ENCODE assay signal across 20 cellular contexts in genomic region chr17:6480325-6480675, GRCh38. TPM values are rescaled to one million over a fixed set of nuclear protein-coding genes. Genes with fewer than 3 reads are reported as not detected.
DNase-seq lines count a peak whose midpoint lies in the region; ATAC-seq and TF ChIP-seq lines count a peak whose summit lies in the region.
"Had no signal": no experiment of that assay in that cellular context is flagged by ENCODE, and none has a peak within 500 bp of the region (broad histone marks: within the 10 kb centered on the region; RNA-seq: fewer than 3 reads in every experiment).

No MANE protein-coding gene starts in this region.

- no peaks in the 10 kb centered on the region for H3K27me3 Mint-ChIP-seq in endodermal cell (ENCODE audit: insufficient read depth)
- H3K27me3 Mint-ChIP-seq: CD4-positive, alpha-beta T cell had no signal

- TF ChIP-seq POLR2A in spleen (IDR thresholded peaks at IDR 0.05): no peak

- H3K4me3 Mint-ChIP-seq in endodermal cell: no peak overlapping the region
- H3K4me3 Mint-ChIP-seq: CD4-positive, alpha-beta T cell; HFFc6 had no signal

- no peaks in the 10 kb centered on the region for H3K9me3 Mint-ChIP-seq in endodermal cell
- H3K9me3 Mint-ChIP-seq: CD4-positive, alpha-beta T cell; HFFc6 had no signal

- DNase-seq in right cardiac atrium (peak in 2 of 3 donors; percentile 13 to 30), right atrium auricular region (ENCODE audit: low spot score) (no peak), endodermal cell (peak; percentile 78), iPS-NIHi7 (ENCODE audit: extremely low spot score) (peak; percentile 54), spleen (no peak), NCI-H2171 (lab: John Stamatoyannopoulos, UW) (no peak), NCI-H345 (lab: John Stamatoyannopoulos, UW) (no peak)
- no peak for DNase-seq in activated CD4-positive, alpha-beta T cell treated with anti-CD3 and anti-CD28 coated beads for 1 hour
- DNase-seq: AML-193; Caco-2; CD4-positive, alpha-beta T cell; DMS79; GDM1; HFFc6 had no signal

- no peaks in the 10 kb centered on the region for H3K9me3 ChIP-seq in right cardiac atrium (ENCODE audit: control insufficient read depth, low read length)
- H3K9me3 ChIP-seq in right atrium auricular region: no peaks in the 10 kb centered on the region
- no peaks in the 10 kb centered on the region for H3K9me3 ChIP-seq in endodermal cell (ENCODE audit: control insufficient read depth, low read length)
- H3K9me3 ChIP-seq in spleen: no peaks in the 10 kb centered on the region
- H3K9me3 ChIP-seq: A549, Caco-2 had no signal

- no peaks in the 10 kb centered on the region for H3K4me1 ChIP-seq in right cardiac atrium (ENCODE audit: control insufficient read depth, insufficient read depth, low read length)
- H3K4me1 ChIP-seq in right atrium auricular region: no peaks in the 10 kb centered on the region
- peaks cover 9% of the 10 kb centered on the region for H3K4me1 ChIP-seq in endodermal cell (ENCODE audit: control insufficient read depth, insufficient read depth, low read length)
- peaks cover 0 to 78% (median 21%) of the 10 kb centered on the region in 6 donors for H3K4me1 ChIP-seq in spleen
- H3K4me1 ChIP-seq: A549, Caco-2 had no signal

- WGBS in right cardiac atrium: 41% methylated on average over 9 of the region's 9 CpGs
- WGBS in endodermal cell (ENCODE audit: insufficient coverage in 1 of 2, insufficient read length in 1 of 2), 2 experiments: 57 to 80% methylated on average over 1 to 9 of the region's 9 CpGs
- 58 to 86% (median 62%) methylated on average over 1 to 9 of the region's 9 CpGs for WGBS in spleen, 5 donors

- H3K27ac ChIP-seq in right cardiac atrium (ENCODE audit: low read length) (no peak overlapping the region), right atrium auricular region (no peak overlapping the region), endodermal cell (ENCODE audit: low read depth, low read length) (no peak overlapping the region), spleen (peak overlapping the region in 6 of 8 donors; percentile 5 to 58 (median 33))
- H3K27ac ChIP-seq: 22Rv1, A549, C4-2B had no signal

- TF ChIP-seq CTCF in right atrium auricular region (IDR thresholded peaks at IDR 0.05): no peak
- no peak for TF ChIP-seq CTCF in endodermal cell (conservative IDR thresholded peaks at IDR 0.05)
- TF ChIP-seq CTCF in spleen (IDR thresholded peaks at IDR 0.05 in 8 of 11, conservative IDR thresholded peaks at IDR 0.05 in 3 of 11): no peak

- no peaks in the 10 kb centered on the region for H3K36me3 Mint-ChIP-seq in endodermal cell (ENCODE audit: low read depth)

- no peaks in the 10 kb centered on the region for H3K27me3 ChIP-seq in right cardiac atrium (ENCODE audit: control insufficient read depth, insufficient read depth)
- H3K27me3 ChIP-seq in right atrium auricular region: no peaks in the 10 kb centered on the region
- no peaks in the 10 kb centered on the region for H3K27me3 ChIP-seq in endodermal cell (ENCODE audit: control insufficient read depth, insufficient read depth, low read length, poor library complexity, severe bottlenecking)
- no peaks in the 10 kb centered on the region for H3K27me3 ChIP-seq in spleen (replicated peaks in 1 of 7)

- H3K9ac ChIP-seq in endodermal cell (ENCODE audit: extremely low read depth, low read length, poor library complexity, severe bottlenecking): no peak overlapping the region

- H3K36me3 ChIP-seq in right atrium auricular region: no peaks in the 10 kb centered on the region
- H3K36me3 ChIP-seq in endodermal cell (ENCODE audit: control insufficient read depth, insufficient read depth, low read length): no peaks in the 10 kb centered on the region
- H3K36me3 ChIP-seq in spleen: peaks cover 0 to 89% (median 5%) of the 10 kb centered on the region in 6 donors

- H3K27ac Mint-ChIP-seq in endodermal cell: no peak overlapping the region
- H3K27ac Mint-ChIP-seq: CD4-positive, alpha-beta T cell; HFFc6 had no signal

- H3K4me3 ChIP-seq in right cardiac atrium (ENCODE audit: low read length) (no peak overlapping the region), right atrium auricular region (no peak overlapping the region), endodermal cell (ENCODE audit: low read length) (no peak overlapping the region), spleen (no peak overlapping the region)
- H3K4me3 ChIP-seq: A549 had no signal

- intact Hi-C loops in right cardiac atrium (cut with DNase I): no loop called here
- intact Hi-C loops in spleen (cut with DNase I; ENCODE audit: low total_unique reads): no loop called here

- no peak for ATAC-seq in right cardiac atrium
- ATAC-seq: A549, HCT116 had no signal

- peaks cover 23% of the 10 kb centered on the region for H3K4me1 Mint-ChIP-seq in endodermal cell

RNA-seq across cellular contexts. Expression of gene PIMREG, which starts 36.0 kb away (rescaled TPM):
- total RNA-seq in right cardiac atrium: under 1 TPM in 3 of 4 donors, not detected in 1; 0.38 to 0.54 (median 0.49) TPM
- 0.18 TPM for polyA plus RNA-seq in right cardiac atrium
- under 1 TPM in 1 of 2 donors, not detected in 1; 0.93 TPM for total RNA-seq in right atrium auricular region
- total RNA-seq in endodermal cell: 10 to 100 TPM; 33.4 to 68.7 TPM
- 98.1 TPM for polyA plus RNA-seq in endodermal cell (2013, experiment 1 of 2)
- 101 TPM for polyA plus RNA-seq in endodermal cell (2013, experiment 2 of 2)
- total RNA-seq in spleen: 10 to 100 TPM in 1 of 7 donors, 1 to 10 TPM in 6; 1.8 to 11.6 (median 3.9) TPM
- polyA plus RNA-seq in spleen: 1 to 10 TPM; 1.3 to 4.0 (median 1.6) TPM
- total RNA-seq: CD4-positive, alpha-beta T cell had no signal

RNA-seq across cellular contexts. Expression of gene AIPL1, which starts 45.4 kb away (rescaled TPM):
- not detected for total RNA-seq in right cardiac atrium
- not detected for polyA plus RNA-seq in right cardiac atrium
- not detected for total RNA-seq in right atrium auricular region
- not detected for total RNA-seq in endodermal cell
- 0.28 TPM for polyA plus RNA-seq in endodermal cell (2013, experiment 1 of 2)
- 0.21 TPM for polyA plus RNA-seq in endodermal cell (2013, experiment 2 of 2)
- total RNA-seq in spleen: under 1 TPM in 4 of 7 donors, not detected in 3; 0.17 to 0.34 (median 0.29) TPM
- polyA plus RNA-seq in spleen: under 1 TPM in 2 of 3 donors, not detected in 1; 0.10 to 0.24 TPM
- total RNA-seq: Caco-2; CD4-positive, alpha-beta T cell; Daoy; HFFc6 had no signal
- polyA plus RNA-seq: A549, BJ had no signal

Comparison
In these comparisons a context has a peak if more than half of its experiments do, and no peak if none do; other contexts are left out.
1. DNase-seq: peak in right cardiac atrium (2 of 3), endodermal cell (single experiment) and iPS-NIHi7 (single experiment); none in right atrium auricular region (single experiment), spleen (single experiment), NCI-H2171 (single experiment), activated CD4-positive, alpha-beta T cell treated with anti-CD3 and anti-CD28 coated beads for 1 hour (single experiment) and NCI-H345 (single experiment).
2. H3K27ac ChIP-seq: peak in spleen (6 of 8); none in right cardiac atrium (single experiment), right atrium auricular region (0 of 2) and endodermal cell (single experiment).